8 cellular contexts compared by ENCODE assay signal in the genomic region with DNA sequence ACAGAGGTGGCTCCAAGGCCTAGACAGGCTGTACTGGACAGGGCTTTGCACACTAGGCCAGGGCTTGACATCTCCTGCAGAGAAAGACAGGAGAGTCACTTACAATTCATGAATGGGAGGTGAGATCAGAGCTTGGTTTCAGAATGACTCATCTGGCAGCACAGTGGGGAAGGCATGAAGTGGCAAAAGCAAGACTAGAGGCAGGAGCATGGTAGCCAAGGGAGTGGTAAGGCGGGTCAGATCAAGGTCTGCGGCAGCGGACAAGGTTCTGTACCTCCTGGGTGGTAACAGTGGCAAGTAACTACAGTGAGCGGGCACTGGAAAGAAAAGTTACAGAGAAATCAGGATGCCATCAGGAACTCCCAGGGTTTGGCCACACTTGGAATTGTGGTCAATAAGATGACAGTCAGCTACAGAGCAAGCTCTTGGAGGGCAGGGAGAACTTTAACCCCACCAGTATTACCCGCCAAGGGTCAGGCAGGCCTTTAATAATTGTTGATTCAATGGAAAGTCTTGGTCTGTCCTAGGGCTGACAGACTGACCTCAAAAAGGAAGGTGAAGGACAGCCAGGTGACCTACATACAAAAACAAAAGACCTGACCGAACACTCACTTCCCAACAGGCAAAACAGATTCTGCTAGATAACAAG. TPM values are rescaled to one million over a fixed set of nuclear protein-coding genes. Genes with fewer than 3 reads are reported as not detected.
DNase-seq lines count a peak whose midpoint lies in the region; ATAC-seq, FAIRE-seq and TF ChIP-seq lines count a peak whose summit lies in the region.

No MANE protein-coding gene starts in this region.

- H3K4me1 Mint-ChIP-seq in glutamatergic neuron (ENCODE audit: low read depth, unreplicated experiment) = peaks cover 11% of the 10 kb centered on the region

- DNase-seq in AG10803 (ENCODE audit: low read depth) (peak; percentile 71), GM19239 (ENCODE audit: insufficient read length, low spot score) (peak; percentile 65), iris pigment epithelial cell (ENCODE audit: low read depth) (peak; percentile 90), glutamatergic neuron (no peak), pons (ENCODE audit: low spot score) (no peak), ecto neural progenitor cell (ENCODE audit: low spot score) (no peak)
- DNase-seq in activated T-cell treated with anti-CD3 and anti-CD28 coated beads, Interleukin-2, amount 50 U/mL, for 48 hours = peak; percentile 55 to 59

- peaks cover 8% of the 10 kb centered on the region for H3K9me3 Mint-ChIP-seq in glutamatergic neuron (ENCODE audit: unreplicated experiment)

- TF ChIP-seq CTCF in AG10803 (conservative IDR thresholded peaks at IDR 0.05; ENCODE audit: low read length) (no peak), glutamatergic neuron (IDR thresholded peaks at IDR 0.05; ENCODE audit: partially characterized antibody, unreplicated experiment) (no peak)

- peak; percentile 80 for FAIRE-seq in GM19239 (lab: Jason Lieb, UNC)

- no peak overlapping the region for H3K27ac Mint-ChIP-seq in glutamatergic neuron (ENCODE audit: unreplicated experiment)

- peak; percentile 77 for ATAC-seq in HG03342 (IDR thresholded peaks at IDR 0.05; ENCODE audit: unreplicated experiment)

- no peak overlapping the region for H3K4me3 Mint-ChIP-seq in glutamatergic neuron (ENCODE audit: unreplicated experiment)

- peaks cover 5% of the 10 kb centered on the region for H3K27me3 Mint-ChIP-seq in glutamatergic neuron (ENCODE audit: unreplicated experiment)

- H3K36me3 Mint-ChIP-seq in glutamatergic neuron (ENCODE audit: unreplicated experiment) = peaks cover 8% of the 10 kb centered on the region

- H3K4me3 ChIP-seq in AG10803 (ENCODE audit: low read length) = no peak overlapping the region

RNA-seq across cellular contexts. Expression of a gene that starts 5.7 kb away (rescaled TPM):
- 33.0 TPM for total RNA-seq in glutamatergic neuron (ENCODE audit: unreplicated experiment)

RNA-seq across cellular contexts. Expression of a gene that starts 31.1 kb away (rescaled TPM):
- 4.2 TPM for total RNA-seq in glutamatergic neuron (ENCODE audit: unreplicated experiment)

Comparison
In these comparisons a context has a peak if more than half of its experiments do, and no peak if none do; other contexts are left out.
1. DNase-seq: peak in AG10803 (single experiment), GM19239 (single experiment), activated T-cell treated with anti-CD3 and anti-CD28 coated beads, Interleukin-2, amount 50 U/mL, for 48 hours (2 of 2) and iris pigment epithelial cell (single experiment); none in glutamatergic neuron (single experiment), pons (single experiment) and ecto neural progenitor cell (single experiment).